ENCODE assay signal across 19 cellular contexts in genomic region chrX:123476636-123477219, GRCh38.
DNase-seq lines count a peak whose midpoint lies in the region; ATAC-seq, FAIRE-seq and TF ChIP-seq lines count a peak whose summit lies in the region.
"Had no signal": no experiment of that assay in that cellular context is flagged by ENCODE, and none has a peak within 500 bp of the region (broad histone marks: within the 10 kb centered on the region; RNA-seq: fewer than 3 reads in every experiment).

No MANE protein-coding gene starts in this region.

- H3K9me3 ChIP-seq in body of pancreas (no peaks in the 10 kb centered on the region), gastrocnemius medialis (no peaks in the 10 kb centered on the region)

- H3K4me3 ChIP-seq in body of pancreas (no peak overlapping the region), gastrocnemius medialis (no peak overlapping the region)

- peaks cover 3% of the 10 kb centered on the region for H3K4me1 ChIP-seq in body of pancreas
- no peaks in the 10 kb centered on the region for H3K4me1 ChIP-seq in gastrocnemius medialis

- TF ChIP-seq CTCF in body of pancreas (IDR thresholded peaks at IDR 0.05), result no peak
- TF ChIP-seq CTCF in gastrocnemius medialis (IDR thresholded peaks at IDR 0.05 in 4 of 5, conservative IDR thresholded peaks at IDR 0.05 in 1 of 5), result no peak

- H3K27ac ChIP-seq in body of pancreas (peak overlapping the region in 2 of 4 donors; percentile 52 to 57), gastrocnemius medialis (no peak overlapping the region)

- H3K27me3 ChIP-seq in body of pancreas (no peaks in the 10 kb centered on the region), gastrocnemius medialis (no peaks in the 10 kb centered on the region)

- ATAC-seq in body of pancreas (peak; percentile 60), sciatic nerve (peak; percentile 95), HG02759 (IDR thresholded peaks at IDR 0.05; ENCODE audit: unreplicated experiment) (no peak), gastrocnemius medialis (no peak), HG02870 (IDR thresholded peaks at IDR 0.05; ENCODE audit: unreplicated experiment) (no peak)
- ATAC-seq: PC-3, Right ventricle myocardium inferior had no signal

- H3K36me3 ChIP-seq in body of pancreas (replicated peaks in 1 of 2; ENCODE audit: insufficient read depth in 1 of 2, low read depth in 2 of 2), result no peaks in the 10 kb centered on the region
- H3K36me3 ChIP-seq in gastrocnemius medialis, result no peaks in the 10 kb centered on the region

- DNase-seq in GM19239 (ENCODE audit: insufficient read length, low spot score), result no peak
- DNase-seq in NCI-H69 (lab: John Stamatoyannopoulos, UW), result peak; percentile 38
- DNase-seq in body of pancreas, result peak in 2 of 4 donors; percentile 5 to 10
- DNase-seq in sciatic nerve (ENCODE audit: low spot score), result peak; percentile 60
- no peak for DNase-seq in GM03348 (ENCODE audit: low spot score)
- DNase-seq in gastrocnemius medialis, result no peak
- DNase-seq: AML-193; CD4-positive, CD25-positive, alpha-beta regulatory T cell; DMS79 treated with DMSO at 0.1 percent for 48 hours; GDM1; H9; NCI-H1048; NCI-H146; NCI-H345; NCI-H526 treated with DMSO at 0.1 percent for 48 hours; PC-3 had no signal

- WGBS in body of pancreas, 2 donors, result 22 to 31% methylated on average over 3 to 5 of the region's 5 CpGs

- TF ChIP-seq POLR2A in body of pancreas (IDR thresholded peaks at IDR 0.05) (no peak), gastrocnemius medialis (IDR thresholded peaks at IDR 0.05) (no peak)

- intact Hi-C loops in body of pancreas (cut with DNase I), result no loop called here
- intact Hi-C loops in sciatic nerve (cut with DNase I), result no loop called here
- intact Hi-C loops in gastrocnemius medialis (cut with DNase I; ENCODE audit: low total_unique reads), result no loop called here

- FAIRE-seq in GM19239 (lab: Jason Lieb, UNC), result peak; percentile 11

- in situ Hi-C loops in gastrocnemius medialis (cut with MboI; ENCODE audit: low sequenced_read_pairs in 4 of 4), result no loop called here

Comparison
In these comparisons a context has a peak if more than half of its experiments do, and no peak if none do; other contexts are left out.
1. DNase-seq: peak in NCI-H69 (single experiment) and sciatic nerve (single experiment); none in GM19239 (single experiment), GM03348 (single experiment) and gastrocnemius medialis (0 of 2).
2. ATAC-seq: peak in body of pancreas (single experiment) and sciatic nerve (single experiment); none in HG02759 (single experiment), gastrocnemius medialis (0 of 2) and HG02870 (single experiment).